In genomic region chr11:85772700-85773099, GRCh38 we compare ENCODE assay signal across 16 cellular contexts. TPM values are rescaled to one million over a fixed set of nuclear protein-coding genes. Genes with fewer than 3 reads are reported as not detected.
DNase-seq lines count a peak whose midpoint lies in the region; ATAC-seq and TF ChIP-seq lines count a peak whose summit lies in the region.
"Had no signal": no experiment of that assay in that cellular context is flagged by ENCODE, and none has a peak within 500 bp of the region (broad histone marks: within the 10 kb centered on the region; RNA-seq: fewer than 3 reads in every experiment).

No MANE protein-coding gene starts in this region.

- H3K9ac ChIP-seq in mucosa of rectum (ENCODE audit: low read depth in 1 of 2, low read length in 2 of 2), result no peak overlapping the region

- DNase-seq in heart right ventricle (no peak), left ventricle myocardium superior (no peak), coronary artery (ENCODE audit: low spot score) (no peak), uterus (no peak), CD14-positive monocyte (ENCODE audit: low spot score) (no peak), mucosa of descending colon (no peak), DMS53 treated with DMSO at 0.1 percent for 48 hours (lab: John Stamatoyannopoulos, UW; ENCODE audit: unreplicated experiment) (no peak)
- DNase-seq: COR-L47; dermis blood vessel endothelial cell; left colon; NCI-H2081 treated with DMSO at 0.1 percent for 48 hours; NCI-H69; stimulated activated CD4-positive, alpha-beta T cell treated with anti-CD3 and anti-CD28 coated beads, Interleukin-2, amount 100 ng/mL, for 48 hours had no signal

- TF ChIP-seq CTCF in heart right ventricle (IDR thresholded peaks at IDR 0.05) (no peak), coronary artery (IDR thresholded peaks at IDR 0.05) (no peak), uterus (IDR thresholded peaks at IDR 0.05) (no peak), CD14-positive monocyte (IDR thresholded peaks at IDR 0.05) (no peak), mucosa of descending colon (IDR thresholded peaks at IDR 0.05) (no peak)

- H3K9me3 ChIP-seq in heart right ventricle, result peaks cover 0 to 23% (median 0%) of the 10 kb centered on the region in 11 donors
- no peaks in the 10 kb centered on the region for H3K9me3 ChIP-seq in mucosa of rectum (ENCODE audit: control insufficient read depth in 2 of 2, low read length in 2 of 2)
- no peaks in the 10 kb centered on the region for H3K9me3 ChIP-seq in uterus
- H3K9me3 ChIP-seq in mucosa of descending colon, result no peaks in the 10 kb centered on the region

- ATAC-seq in heart right ventricle (peak in 5 of 8 donors; percentile 25 to 75 (median 64)), left ventricle myocardium superior (no peak), mucosa of descending colon (no peak)
- ATAC-seq: left colon, Panc1 had no signal

- H3K9me3 Mint-ChIP-seq in CD14-positive monocyte, result peaks cover 0 to 8% (median 2%) of the 10 kb centered on the region in 7 donors

- H3K27me3 ChIP-seq in heart right ventricle (no peaks in the 10 kb centered on the region), mucosa of rectum (ENCODE audit: control insufficient read depth in 2 of 2, insufficient read depth in 2 of 2, low read length in 2 of 2) (no peaks in the 10 kb centered on the region), uterus (no peaks in the 10 kb centered on the region)
- H3K27me3 ChIP-seq: tibial nerve had no signal

- no peak overlapping the region for H3K4me3 Mint-ChIP-seq in CD14-positive monocyte

- no peaks in the 10 kb centered on the region for H3K4me1 Mint-ChIP-seq in CD14-positive monocyte

- intact Hi-C loops in heart right ventricle (cut with DNase I), result no loop called here
- intact Hi-C loops in left ventricle myocardium superior (cut with micrococcal nuclease), result no loop called here
- intact Hi-C loops in uterus (cut with DNase I; ENCODE audit: low total_unique reads), result no loop called here
- intact Hi-C loops in CD14-positive monocyte (cut with micrococcal nuclease), result no loop called here
- intact Hi-C loops in mucosa of descending colon (cut with DNase I, micrococcal nuclease), result no loop called here

- H3K4me3 ChIP-seq in heart right ventricle, result no peak overlapping the region
- H3K4me3 ChIP-seq in coronary artery, result no peak overlapping the region
- no peak overlapping the region for H3K4me3 ChIP-seq in mucosa of rectum (ENCODE audit: low read length in 2 of 2)
- no peak overlapping the region for H3K4me3 ChIP-seq in uterus
- no peak overlapping the region for H3K4me3 ChIP-seq in mucosa of descending colon
- H3K4me3 ChIP-seq: tibial nerve had no signal

- H3K27ac ChIP-seq in heart right ventricle (peak overlapping the region in 7 of 10 donors; percentile 5 to 71 (median 28)), coronary artery (peak overlapping the region; percentile 38 to 78), mucosa of rectum (ENCODE audit: low read depth in 2 of 2, low read length in 2 of 2) (peak overlapping the region; percentile 17 to 20), uterus (peak overlapping the region; percentile 17 to 56)

- H3K36me3 ChIP-seq in heart right ventricle (no peaks in the 10 kb centered on the region), mucosa of rectum (ENCODE audit: control insufficient read depth in 2 of 2, insufficient read depth in 2 of 2, low read length in 2 of 2) (no peaks in the 10 kb centered on the region), uterus (no peaks in the 10 kb centered on the region), mucosa of descending colon (ENCODE audit: low read depth) (no peaks in the 10 kb centered on the region)
- H3K36me3 ChIP-seq: tibial nerve had no signal

- TF ChIP-seq POLR2A in uterus (IDR thresholded peaks at IDR 0.05), result no peak

- H3K27ac Mint-ChIP-seq in CD14-positive monocyte, result no peak overlapping the region

- H3K4me1 ChIP-seq in heart right ventricle (peaks cover 0 to 8% (median 0%) of the 10 kb centered on the region in 9 donors), mucosa of rectum (ENCODE audit: control insufficient read depth in 2 of 2, insufficient read depth in 2 of 2, low read length in 2 of 2) (peaks cover 11 to 34% of the 10 kb centered on the region in 2 donors), uterus (no peaks in the 10 kb centered on the region), mucosa of descending colon (ENCODE audit: low read depth) (peaks cover 19% of the 10 kb centered on the region)
- H3K4me1 ChIP-seq: tibial nerve had no signal

- no peaks in the 10 kb centered on the region for H3K36me3 Mint-ChIP-seq in CD14-positive monocyte

- peaks cover 0 to 2% (median 0%) of the 10 kb centered on the region in 3 donors for H3K27me3 Mint-ChIP-seq in CD14-positive monocyte (ENCODE audit: low read depth in 3 of 3)

RNA-seq across cellular contexts. Expression of gene SYTL2, which starts 38.2 kb away (rescaled TPM):
- total RNA-seq in heart right ventricle, result 10 to 100 TPM in 1 of 10 donors, 1 to 10 TPM in 9; 3.5 to 16.1 (median 5.3) TPM
- 1 to 10 TPM; 2.9 to 5.3 TPM for polyA plus RNA-seq in heart right ventricle
- total RNA-seq in left ventricle myocardium superior, result 2.8 TPM
- total RNA-seq in uterus, result 10 to 100 TPM; 33.0 to 77.4 (median 39.7) TPM
- under 1 TPM; 0.30 to 0.34 TPM for polyA plus RNA-seq in CD14-positive monocyte
- 100 to 1,000 TPM; 150 to 502 (median 282) TPM for total RNA-seq in mucosa of descending colon

Comparison
In these comparisons a context has a peak if more than half of its experiments do, and no peak if none do; other contexts are left out.
1. ATAC-seq: peak in heart right ventricle (5 of 8); none in left ventricle myocardium superior (single experiment) and mucosa of descending colon (single experiment).
2. Peak in every context shown above with its lines, with median percentiles within 50 percentile points of each other: H3K27ac ChIP-seq.